5 cellular contexts compared by ENCODE assay signal in genomic region chr11:72169046-72169445, GRCh38. TPM values are rescaled to one million over a fixed set of nuclear protein-coding genes. Genes with fewer than 3 reads are reported as not detected.
"Had no signal": no experiment of that assay in that cellular context is flagged by ENCODE, and none has a peak within 500 bp of the region (broad histone marks: within the 10 kb centered on the region; RNA-seq: fewer than 3 reads in every experiment).

No MANE protein-coding gene starts in this region.

RNA-seq across cellular contexts. Expression of gene FOLR1, which starts 22.9 kb away (rescaled TPM):
- total RNA-seq: OCI-LY7 had no signal

RNA-seq across cellular contexts. Expression of gene FOLR3, which starts 33.5 kb away (rescaled TPM):
- total RNA-seq: K562, OCI-LY7, PC-3, SJSA1 had no signal

RNA-seq across cellular contexts. Expression of gene FOLR2, which starts 47.5 kb away (rescaled TPM):
- total RNA-seq: K562, MCF 10A, PC-3, SJSA1 had no signal
